Comparison of ENCODE assay signal across 8 cellular contexts in the genomic region with DNA sequence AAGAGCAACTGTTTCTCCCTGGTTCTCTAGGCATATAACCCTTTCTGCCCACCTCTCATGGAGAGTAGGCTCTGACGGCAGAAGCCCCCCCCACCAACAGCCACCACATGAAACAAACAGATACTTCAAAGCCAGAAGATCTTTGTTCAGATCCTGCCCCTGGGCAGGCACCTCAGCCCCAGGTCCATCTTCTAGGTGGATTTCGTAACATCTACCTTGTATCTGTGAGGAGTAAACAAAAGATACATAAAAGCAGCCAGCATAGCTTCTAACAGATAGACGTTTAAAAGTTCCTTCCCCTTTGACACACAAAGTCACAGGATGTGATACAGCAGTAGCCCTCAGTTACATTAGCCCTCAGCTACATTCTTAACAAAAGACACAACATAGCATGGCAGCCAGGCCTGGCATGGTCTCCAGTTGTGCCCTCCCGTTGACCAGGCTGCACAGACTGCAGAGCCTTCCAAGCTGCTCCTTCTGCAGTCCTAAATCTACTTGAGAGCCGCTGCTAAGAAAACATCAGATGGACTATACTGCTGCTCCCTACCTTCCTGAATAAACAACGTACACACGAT. TPM values are rescaled to one million over a fixed set of nuclear protein-coding genes. Genes with fewer than 3 reads are reported as not detected.
DNase-seq lines count a peak whose midpoint lies in the region; ATAC-seq and TF ChIP-seq lines count a peak whose summit lies in the region.

No MANE protein-coding gene starts in this region.

- peak overlapping the region; percentile 39 for H3K4me3 Mint-ChIP-seq in chondrocyte (ENCODE audit: unreplicated experiment)
- peak overlapping the region; percentile 58 for H3K4me3 Mint-ChIP-seq in natural killer cell treated with Interleukin-12 subunit alpha and Interleukin-12 subunit beta and Interleukin-15 and Interleukin-18, amount 100 ng/mL, for 72 hours

- no peak for TF ChIP-seq CTCF in AG10803 (conservative IDR thresholded peaks at IDR 0.05; ENCODE audit: low read length)
- no peak for TF ChIP-seq CTCF in Loucy (conservative IDR thresholded peaks at IDR 0.05; ENCODE audit: low read length)
- no peak for TF ChIP-seq CTCF in chondrocyte (IDR thresholded peaks at IDR 0.05)

- H3K4me1 ChIP-seq in Loucy (ENCODE audit: insufficient read depth, low read length, poor library complexity, severe bottlenecking), result peaks cover 73% of the 10 kb centered on the region

- H3K9ac ChIP-seq in Loucy (ENCODE audit: low read depth, low read length, poor library complexity, severe bottlenecking), result peak overlapping the region; percentile 19

- no peak overlapping the region for H3K4me3 ChIP-seq in AG10803 (ENCODE audit: low read length)
- H3K4me3 ChIP-seq in Loucy (ENCODE audit: low read length, poor library complexity, severe bottlenecking), result peak overlapping the region; percentile 20

- peak overlapping the region; percentile 61 for H3K4me2 ChIP-seq in Loucy (ENCODE audit: low read depth, low read length, poor library complexity, severe bottlenecking)

- in situ Hi-C loops in ACHN (cut with HindIII; ENCODE audit: low pct_ligation_motif_present, low pct_unique_long_range_greater_than_20kb, low sequenced_read_pairs), result no loop called here

- no peak overlapping the region for H2AFZ ChIP-seq in Loucy (ENCODE audit: low read length)

- peak overlapping the region; percentile 95 for H3K27ac Mint-ChIP-seq in chondrocyte (ENCODE audit: unreplicated experiment)
- peak overlapping the region; percentile 69 to 88 for H3K27ac Mint-ChIP-seq in natural killer cell treated with Interleukin-12 subunit alpha and Interleukin-12 subunit beta and Interleukin-15 and Interleukin-18, amount 100 ng/mL, for 72 hours

- H3K9me3 ChIP-seq in Loucy (ENCODE audit: insufficient read depth, low read depth, low read length), result no peaks in the 10 kb centered on the region

- no peaks in the 10 kb centered on the region for H3K9me3 Mint-ChIP-seq in chondrocyte (ENCODE audit: low read depth)
- H3K9me3 Mint-ChIP-seq in natural killer cell treated with Interleukin-12 subunit alpha and Interleukin-12 subunit beta and Interleukin-15 and Interleukin-18, amount 100 ng/mL, for 72 hours, result no peaks in the 10 kb centered on the region

- peaks cover 18% of the 10 kb centered on the region for H3F3A ChIP-seq in Loucy (ENCODE audit: low read depth)

- H3K36me3 ChIP-seq in Loucy (ENCODE audit: insufficient read depth, low read length), result peaks cover 9% of the 10 kb centered on the region; the same call in 1 of the 2 replicates

- no peak for ATAC-seq in natural killer cell treated with Interleukin-12 subunit alpha and Interleukin-12 subunit beta and Interleukin-15 and Interleukin-18, amount 100 ng/mL, for 72 hours
- no peak for ATAC-seq in GM21360 (IDR thresholded peaks at IDR 0.05; ENCODE audit: unreplicated experiment)

- H3K36me3 Mint-ChIP-seq in chondrocyte (ENCODE audit: low read depth), result peaks cover 3% of the 10 kb centered on the region
- peaks cover 4% of the 10 kb centered on the region for H3K36me3 Mint-ChIP-seq in natural killer cell treated with Interleukin-12 subunit alpha and Interleukin-12 subunit beta and Interleukin-15 and Interleukin-18, amount 100 ng/mL, for 72 hours

- peaks cover 80% of the 10 kb centered on the region for H4K20me1 ChIP-seq in Loucy (ENCODE audit: insufficient read depth, low read length, poor library complexity, severe bottlenecking)

- DNase-seq in AG10803 (ENCODE audit: low read depth) (peak; percentile 33), chondrocyte (ENCODE audit: low spot score) (no peak), ACHN (no peak)
- DNase-seq in natural killer cell treated with Interleukin-12 subunit alpha and Interleukin-12 subunit beta and Interleukin-15 and Interleukin-18, amount 100 ng/mL, for 72 hours (ENCODE audit: low spot score), result no peak
- no peak for DNase-seq in effector CD8-positive, alpha-beta T cell (lab: John Stamatoyannopoulos, UW)
- no peak for DNase-seq in activated effector memory CD4-positive, alpha-beta T cell treated with Interleukin-2 at 50 U/mL for 16 hours

- H3K79me2 ChIP-seq in Loucy (ENCODE audit: insufficient read depth, low read length), result peaks cover 90% of the 10 kb centered on the region

- H3K4me1 Mint-ChIP-seq in chondrocyte (ENCODE audit: low read depth), result peaks cover 92% of the 10 kb centered on the region
- H3K4me1 Mint-ChIP-seq in natural killer cell treated with Interleukin-12 subunit alpha and Interleukin-12 subunit beta and Interleukin-15 and Interleukin-18, amount 100 ng/mL, for 72 hours (ENCODE audit: low read depth in 2 of 2), result peaks cover 75 to 81% of the 10 kb centered on the region in 2 donors

- H3K27me3 ChIP-seq in Loucy (ENCODE audit: insufficient read depth, low read length, poor library complexity, severe bottlenecking), result no peaks in the 10 kb centered on the region

- H3K27me3 Mint-ChIP-seq in chondrocyte (ENCODE audit: low read depth), result no peaks in the 10 kb centered on the region
- H3K27me3 Mint-ChIP-seq in natural killer cell treated with Interleukin-12 subunit alpha and Interleukin-12 subunit beta and Interleukin-15 and Interleukin-18, amount 100 ng/mL, for 72 hours, result no peaks in the 10 kb centered on the region

- H3K9me2 ChIP-seq in Loucy (replicated peaks; ENCODE audit: low read depth, low read length), result no peaks in the 10 kb centered on the region

RNA-seq across cellular contexts. Expression of gene BRD4, which starts 35.4 kb away (rescaled TPM):
- 83.8 to 108 TPM (median 104 TPM) in 3 replicates for total RNA-seq in chondrocyte
- total RNA-seq in natural killer cell treated with Interleukin-12 subunit alpha and Interleukin-12 subunit beta and Interleukin-15 and Interleukin-18, amount 100 ng/mL, for 72 hours, result 100 to 1,000 TPM; 111 to 161 TPM
